Comparison of ENCODE assay signal across 8 cellular contexts in genomic region chr17:1561420-1562177, GRCh38. TPM values are rescaled to one million over a fixed set of nuclear protein-coding genes. Genes with fewer than 3 reads are reported as not detected.
DNase-seq lines count a peak whose midpoint lies in the region; ATAC-seq, FAIRE-seq and TF ChIP-seq lines count a peak whose summit lies in the region.

No MANE protein-coding gene starts in this region.

- POLR2A ChIA-PET in activated B cell treated with CpG ODN at 0.5 μM for 24 hours (lab: Charles Lee): interaction anchor here (0.6 to 5.4 kb wide), 6 partner anchors 10 to 77 kb away, joined by 3 to 43 read pairs (median 3); partner anchors contain the start of genes INPP5K and SLC43A2

- peak overlapping the region; percentile 86 for H3K4me3 Mint-ChIP-seq in activated B cell treated with CpG ODN at 0.5 μM for 24 hours
- H3K4me3 Mint-ChIP-seq in memory B cell: peak overlapping the region; percentile 79

- no peak for TF ChIP-seq POLR2A in GM12891 (IDR thresholded peaks at IDR 0.05; ENCODE audit: low read depth, low read length)

- H3K27me3 Mint-ChIP-seq in activated B cell treated with CpG ODN at 0.5 μM for 24 hours (no peaks in the 10 kb centered on the region), memory B cell (no peaks in the 10 kb centered on the region)

- H3K27ac ChIP-seq in subcutaneous abdominal adipose tissue (ENCODE audit: low read depth, low read length): peak overlapping the region; percentile 57

- CTCF ChIA-PET in activated B cell treated with CpG ODN at 0.5 μM for 24 hours (lab: Charles Lee): interaction anchor here (1.4 to 1.6 kb wide), 2 partner anchors 29 to 196 kb away, joined by 5 to 14 read pairs; no protein-coding TSS in a partner anchor

- peak; percentile 13 for FAIRE-seq in GM12891 (lab: Jason Lieb, UNC)

- H3K27ac Mint-ChIP-seq in activated B cell treated with CpG ODN at 0.5 μM for 24 hours (peak overlapping the region; percentile 71), memory B cell (peak overlapping the region; percentile 87)

- H3K4me1 ChIP-seq in subcutaneous abdominal adipose tissue (ENCODE audit: control insufficient read depth in 5 of 5, insufficient read depth in 5 of 5, low read length in 5 of 5): peaks cover 2 to 45% (median 29%) of the 10 kb centered on the region in 5 donors

- H3K36me3 ChIP-seq in subcutaneous abdominal adipose tissue (ENCODE audit: control insufficient read depth in 5 of 5, insufficient read depth in 5 of 5, low read length in 5 of 5): peaks cover 0 to 7% (median 2%) of the 10 kb centered on the region in 5 donors

- H3K4me1 Mint-ChIP-seq in activated B cell treated with CpG ODN at 0.5 μM for 24 hours (peaks cover 52% of the 10 kb centered on the region), memory B cell (peaks cover 43% of the 10 kb centered on the region)

- H3K4me3 ChIP-seq in subcutaneous abdominal adipose tissue (ENCODE audit: low read depth in 1 of 5, low read length in 5 of 5): peak overlapping the region; percentile 64 to 77 (median 72)

- DNase-seq in GM12891 (ENCODE audit: insufficient read length, low spot score) (peak; percentile 60), activated B cell treated with CpG ODN at 0.5 μM for 24 hours (peak; percentile 54), dermis blood vessel endothelial cell (peak; percentile 54), memory B cell (ENCODE audit: low spot score in 2 of 2) (peak; percentile 30 to 57), A172 (ENCODE audit: low spot score) (no peak), NCI-H1694 (lab: John Stamatoyannopoulos, UW) (no peak)

- intact Hi-C loops in activated B cell treated with CpG ODN at 0.5 μM for 24 hours (cut with micrococcal nuclease): loop anchor here (1.0 to 10.0 kb wide), 8 partner anchors 45 to 303 kb away; partner anchors contain the start of genes INPP5K, RILP and SLC43A2

- H3K27me3 ChIP-seq in subcutaneous abdominal adipose tissue (ENCODE audit: control insufficient read depth in 5 of 5, insufficient read depth in 4 of 5, low read length in 5 of 5): no peaks in the 10 kb centered on the region

- ATAC-seq in HG03457 (IDR thresholded peaks at IDR 0.05; ENCODE audit: unreplicated experiment) (peak; percentile 17), activated B cell treated with CpG ODN at 0.5 μM for 24 hours (ENCODE audit: low read depth) (peak; percentile 26), memory B cell (ENCODE audit: low read depth) (peak; percentile 38)

- peaks cover 10% of the 10 kb centered on the region for H3K36me3 Mint-ChIP-seq in activated B cell treated with CpG ODN at 0.5 μM for 24 hours (ENCODE audit: low read depth)
- no peaks in the 10 kb centered on the region for H3K36me3 Mint-ChIP-seq in memory B cell

- no peaks in the 10 kb centered on the region for H3K9me3 ChIP-seq in subcutaneous abdominal adipose tissue (ENCODE audit: control insufficient read depth in 5 of 5, low read length in 5 of 5)

- no peak for TF ChIP-seq CTCF in activated B cell treated with CpG ODN at 0.5 μM for 24 hours (IDR thresholded peaks at IDR 0.05)

- H3K9me3 Mint-ChIP-seq in activated B cell treated with CpG ODN at 0.5 μM for 24 hours: no peaks in the 10 kb centered on the region
- no peaks in the 10 kb centered on the region for H3K9me3 Mint-ChIP-seq in memory B cell

- H3K9ac ChIP-seq in subcutaneous abdominal adipose tissue (ENCODE audit: low read length in 5 of 5): peak overlapping the region; percentile 12 to 92 (median 82)

TF ChIP-seq in GM12891, 5 proteins besides CTCF, POLR2A, EP300 and RAD21:
- TF ChIP-seq SPI1 (IDR thresholded peaks at IDR 0.05; ENCODE audit: low read depth, low read length) (no peak), TAF1 (IDR thresholded peaks at IDR 0.05; ENCODE audit: low read depth, low read length) (no peak), PAX5 (IDR thresholded peaks at IDR 0.05; ENCODE audit: insufficient read depth, low read length, severe bottlenecking) (no peak), POLR2AphosphoS5 (IDR thresholded peaks at IDR 0.05; ENCODE audit: low read depth, low read length) (no peak), POU2F2 (IDR thresholded peaks at IDR 0.05; ENCODE audit: low read depth, low read length) (no peak)
TF ChIP-seq in GM12891: peak in this region for 0.

RNA-seq across cellular contexts. Expression of gene PITPNA, which starts 1.0 kb away (rescaled TPM):
- 29.8 TPM for polyA plus RNA-seq in GM12891 (2012; ENCODE audit: low read depth, missing spikeins)
- total RNA-seq in activated B cell treated with CpG ODN at 0.5 μM for 24 hours: 97.0 and 113 TPM in 2 replicates
- total RNA-seq in dermis blood vessel endothelial cell: 18.5 and 29.6 TPM in 2 replicates
- 31.6 and 45.9 TPM in 2 replicates for total RNA-seq in A172 (2014; rRNA removed; shearing (Covaris generic))

RNA-seq across cellular contexts. Expression of gene INPP5K, which starts 45.2 kb away (rescaled TPM):
- 14.0 TPM for polyA plus RNA-seq in GM12891 (2012; ENCODE audit: low read depth, missing spikeins)
- 46.0 and 50.0 TPM in 2 replicates for total RNA-seq in activated B cell treated with CpG ODN at 0.5 μM for 24 hours
- total RNA-seq in dermis blood vessel endothelial cell: 74.7 and 88.0 TPM in 2 replicates
- total RNA-seq in A172 (2014; rRNA removed; shearing (Covaris generic)): 36.1 and 40.8 TPM in 2 replicates

Comparison
In these comparisons a context has a peak if more than half of its experiments do, and no peak if none do; other contexts are left out.
1. DNase-seq: peak in GM12891 (single experiment), activated B cell treated with CpG ODN at 0.5 μM for 24 hours (single experiment), dermis blood vessel endothelial cell (single experiment) and memory B cell (2 of 2); none in A172 (single experiment) and NCI-H1694 (single experiment).
2. Peak in every context shown above with its lines, with median percentiles within 50 percentile points of each other: ATAC-seq.